ENCODE assay signal across 33 cellular contexts in the genomic region with DNA sequence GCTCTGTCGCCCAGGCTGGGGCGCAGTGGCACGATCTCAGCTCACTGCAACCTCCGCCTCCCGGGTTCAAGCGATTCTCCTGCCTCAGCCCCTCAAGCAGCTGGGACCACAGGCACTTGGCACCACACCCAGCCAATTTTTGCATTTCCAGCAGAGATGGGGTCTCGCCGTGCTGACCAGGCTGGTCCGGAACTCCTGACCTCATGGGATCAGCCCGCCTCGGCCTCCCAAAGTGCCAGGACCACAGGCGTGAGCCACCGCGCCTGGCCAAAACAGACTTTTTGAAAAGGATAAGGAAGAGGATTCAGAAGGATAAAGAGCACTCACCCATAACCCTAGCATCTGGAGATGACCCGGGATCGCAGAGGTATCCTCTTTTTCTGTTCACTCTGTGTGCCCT.
"Had no signal": no experiment of that assay in that cellular context is flagged by ENCODE, and none has a peak within 500 bp of the region (broad histone marks: within the 10 kb centered on the region; RNA-seq: fewer than 3 reads in every experiment).

No MANE protein-coding gene starts in this region.

- DNase-seq: Karpas-422, Kasumi-1, MG63, MM.1S, MV-4-11, NCI-H1048, NCI-H1092, NCI-H1092 treated with DMSO at 0.1 percent for 48 hours, NCI-H1105, NCI-H1105 treated with DMSO at 0.1 percent for 48 hours, NCI-H1417, NCI-H1417 treated with DMSO at 0.1 percent for 48 hours, NCI-H1436, NCI-H1436 treated with DMSO at 0.1 percent for 48 hours, NCI-H146, NCI-H1694, NCI-H1694 treated with DMSO at 0.1 percent for 48 hours, NCI-H187, NCI-H187 treated with DMSO at 0.1 percent for 48 hours, NCI-H1930, NCI-H2029, NCI-H2029 treated with DMSO at 0.1 percent for 48 hours, NCI-H2081, NCI-H2081 treated with DMSO at 0.1 percent for 48 hours, NCI-H2107, NCI-H2171, NCI-H2171 treated with DMSO at 0.1 percent for 48 hours, NCI-H2227 treated with DMSO at 0.1 percent for 48 hours, NCI-H226, NCI-H345, NCI-H446, NCI-H446 treated with DMSO at 0.1 percent for 48 hours, NCI-H510A had no signal
